In genomic region chr10:131406676-131407392, GRCh38 we compare ENCODE assay signal across 33 cellular contexts.
"Had no signal": no experiment of that assay in that cellular context is flagged by ENCODE, and none has a peak within 500 bp of the region (broad histone marks: within the 10 kb centered on the region; RNA-seq: fewer than 3 reads in every experiment).

No MANE protein-coding gene starts in this region.

- H3K4me1 Mint-ChIP-seq: activated B cell treated with CpG ODN at 0.5 μM for 24 hours; activated CD4-positive, alpha-beta memory T cell treated with anti-CD3 and anti-CD28 coated beads, Interleukin-2, amount 10 ng/mL, durations not matched to agents 7 days and 5 days; activated CD4-positive, alpha-beta T cell treated with anti-CD3 and anti-CD28 coated beads, Interleukin-2, amount 10 ng/mL, durations not matched to agents 24 days and 14 days; activated CD8-positive, alpha-beta memory T cell treated with anti-CD3 and anti-CD28 coated beads, Interleukin-2, amount 10 ng/mL, durations not matched to agents 7 days and 5 days; activated naive CD4-positive, alpha-beta T cell treated with anti-CD3 and anti-CD28 coated beads, Interleukin-2, amount 10 ng/mL, durations not matched to agents 7 days and 5 days; activated naive CD4-positive, alpha-beta T cell treated with anti-CD3 and anti-CD28 coated beads, Interleukin-2, amount 50 U/mL, for 24 hours; activated naive CD8-positive, alpha-beta T cell treated with anti-CD3 and anti-CD28 coated beads, Interleukin-2, amount 10 ng/mL, durations not matched to agents 7 days and 5 days; activated naive CD8-positive, alpha-beta T cell treated with anti-CD3 and anti-CD28 coated beads, Interleukin-2, amount 50 U/mL, for 24 hours had no signal

- H3K4me3 Mint-ChIP-seq: activated B cell treated with CpG ODN at 0.5 μM for 24 hours; activated CD4-positive, alpha-beta memory T cell treated with anti-CD3 and anti-CD28 coated beads, Interleukin-2, amount 10 ng/mL, durations not matched to agents 7 days and 5 days; activated CD4-positive, alpha-beta T cell treated with anti-CD3 and anti-CD28 coated beads, Interleukin-2, amount 10 ng/mL, durations not matched to agents 24 days and 14 days; activated CD8-positive, alpha-beta memory T cell treated with anti-CD3 and anti-CD28 coated beads, Interleukin-2, amount 10 ng/mL, durations not matched to agents 7 days and 5 days; activated CD8-positive, alpha-beta T cell treated with anti-CD3 and anti-CD28 coated beads, Interleukin-2, amount 10 ng/mL, durations not matched to agents 7 days and 5 days; activated naive CD4-positive, alpha-beta T cell treated with anti-CD3 and anti-CD28 coated beads, Interleukin-2, amount 10 ng/mL, durations not matched to agents 7 days and 5 days; activated naive CD4-positive, alpha-beta T cell treated with anti-CD3 and anti-CD28 coated beads, Interleukin-2, amount 50 U/mL, for 24 hours; activated naive CD8-positive, alpha-beta T cell; activated naive CD8-positive, alpha-beta T cell treated with anti-CD3 and anti-CD28 coated beads, Interleukin-2, amount 10 ng/mL, durations not matched to agents 7 days and 5 days; activated naive CD8-positive, alpha-beta T cell treated with anti-CD3 and anti-CD28 coated beads, Interleukin-2, amount 50 U/mL, for 24 hours; activated T-cell treated with anti-CD3 and anti-CD28 coated beads, Interleukin-2, amount 50 U/mL, for 24 hours; brain; T-helper 1 cell treated with Interleukin-12 subunit alpha and Interleukin-12 subunit beta and Interleukin-4 antibody, amounts not matched to agents 30 μg/mL and 1 μg/mL, for 36 hours; T-helper 2 cell treated with Interferon-gamma antibody and Interleukin-4, amounts not matched to agents 5 μg/mL and 100 μg/mL, for 36 hours had no signal

- H3K27ac ChIP-seq: ascending aorta, VCaP had no signal

- H3K27ac Mint-ChIP-seq: activated B cell treated with CpG ODN at 0.5 μM for 24 hours; activated CD4-positive, alpha-beta memory T cell treated with anti-CD3 and anti-CD28 coated beads, Interleukin-2, amount 10 ng/mL, durations not matched to agents 7 days and 5 days; activated CD4-positive, alpha-beta T cell treated with anti-CD3 and anti-CD28 coated beads, Interleukin-2, amount 10 ng/mL, durations not matched to agents 24 days and 14 days; activated CD8-positive, alpha-beta memory T cell treated with anti-CD3 and anti-CD28 coated beads, Interleukin-2, amount 10 ng/mL, durations not matched to agents 7 days and 5 days; activated CD8-positive, alpha-beta T cell treated with anti-CD3 and anti-CD28 coated beads, Interleukin-2, amount 10 ng/mL, durations not matched to agents 7 days and 5 days; activated naive CD4-positive, alpha-beta T cell treated with anti-CD3 and anti-CD28 coated beads, Interleukin-2, amount 10 ng/mL, durations not matched to agents 7 days and 5 days; activated naive CD4-positive, alpha-beta T cell treated with anti-CD3 and anti-CD28 coated beads, Interleukin-2, amount 50 U/mL, for 24 hours; activated naive CD8-positive, alpha-beta T cell; activated naive CD8-positive, alpha-beta T cell treated with anti-CD3 and anti-CD28 coated beads, Interleukin-2, amount 10 ng/mL, durations not matched to agents 7 days and 5 days; activated naive CD8-positive, alpha-beta T cell treated with anti-CD3 and anti-CD28 coated beads, Interleukin-2, amount 50 U/mL, for 24 hours; activated T-cell treated with anti-CD3 and anti-CD28 coated beads, Interleukin-2, amount 50 U/mL, for 24 hours; activated T-helper 2 cell treated with anti-CD3 and anti-CD28 coated beads, Interferon-gamma antibody, Interleukin-2, Interleukin-4, amounts not matched to agents 10 μg/mL and 5 μg/mL and 100 μg/mL, durations not matched to agents 14 hours and 24 hours and 36 hours; brain; T-helper 1 cell treated with Interleukin-12 subunit alpha and Interleukin-12 subunit beta and Interleukin-4 antibody, amounts not matched to agents 30 μg/mL and 1 μg/mL, for 36 hours; T-helper 2 cell treated with Interferon-gamma antibody and Interleukin-4, amounts not matched to agents 5 μg/mL and 100 μg/mL, for 36 hours had no signal

- H3K27me3 ChIP-seq: ascending aorta had no signal

- DNase-seq: activated B cell treated with CpG ODN at 0.5 μM for 24 hours; activated CD4-positive, alpha-beta memory T cell treated with anti-CD3 and anti-CD28 coated beads, Interleukin-2, amount 10 ng/mL, durations not matched to agents 7 days and 5 days; activated CD4-positive, alpha-beta T cell treated with anti-CD3 and anti-CD28 coated beads for 4 hours; activated CD4-positive, alpha-beta T cell treated with anti-CD3 and anti-CD28 coated beads, Interleukin-2, amount 10 ng/mL, durations not matched to agents 24 days and 14 days; activated CD4-positive, alpha-beta T cell treated with anti-CD3 and anti-CD28 coated beads, Interleukin-2, amount 50 U/mL, for 1 hour; activated CD4-positive, alpha-beta T cell treated with anti-CD3 and anti-CD28 coated beads, Interleukin-2, amount 50 U/mL, for 4 hours; activated CD4-positive, CD25-positive, alpha-beta regulatory T cell treated with anti-CD3 and anti-CD28 coated beads, Interleukin-2, amount 50 U/mL, for 72 hours; activated CD8-positive, alpha-beta memory T cell treated with anti-CD3 and anti-CD28 coated beads for 24 hours; activated CD8-positive, alpha-beta memory T cell treated with anti-CD3 and anti-CD28 coated beads, Interleukin-2, amount 10 ng/mL, durations not matched to agents 7 days and 5 days; activated CD8-positive, alpha-beta memory T cell treated with anti-CD3 and anti-CD28 coated beads, Interleukin-2, amount 50 U/mL, for 48 hours; activated CD8-positive, alpha-beta T cell treated with anti-CD3 and anti-CD28 coated beads, Interleukin-2, amount 10 ng/mL, durations not matched to agents 7 days and 5 days; activated effector memory CD4-positive, alpha-beta T cell treated with Interleukin-2 at 50 U/mL for 16 hours; activated gamma-delta T cell; activated naive CD4-positive, alpha-beta T cell treated with anti-CD3 and anti-CD28 coated beads, Interleukin-2, amount 10 ng/mL, durations not matched to agents 7 days and 5 days; activated naive CD4-positive, alpha-beta T cell treated with Interleukin-2 at 50 U/mL for 16 hours; activated naive CD8-positive, alpha-beta T cell treated with anti-CD3 and anti-CD28 coated beads, Interleukin-2, amount 10 ng/mL, durations not matched to agents 7 days and 5 days; activated naive CD8-positive, alpha-beta T cell treated with anti-CD3 and anti-CD28 coated beads, Interleukin-2, amount 50 U/mL, for 24 hours; activated T-cell treated with anti-CD3 and anti-CD28 coated beads, Interleukin-2, amount 50 U/mL, for 24 hours; activated T-cell treated with anti-CD3 and anti-CD28 coated beads, Interleukin-2, amount 50 U/mL, for 48 hours; amygdala; anterior cingulate cortex; central memory CD4-positive, alpha-beta T cell; T-helper 1 cell; T-helper 2 cell; T-helper 9 cell had no signal

- H3K9me3 ChIP-seq: ascending aorta had no signal

- H3K36me3 Mint-ChIP-seq: activated CD8-positive, alpha-beta memory T cell treated with anti-CD3 and anti-CD28 coated beads, Interleukin-2, amount 10 ng/mL, durations not matched to agents 7 days and 5 days; activated naive CD4-positive, alpha-beta T cell treated with anti-CD3 and anti-CD28 coated beads, Interleukin-2, amount 10 ng/mL, durations not matched to agents 7 days and 5 days; activated naive CD4-positive, alpha-beta T cell treated with anti-CD3 and anti-CD28 coated beads, Interleukin-2, amount 50 U/mL, for 24 hours; activated naive CD8-positive, alpha-beta T cell; activated naive CD8-positive, alpha-beta T cell treated with anti-CD3 and anti-CD28 coated beads, Interleukin-2, amount 10 ng/mL, durations not matched to agents 7 days and 5 days; brain had no signal

- H3K9me3 Mint-ChIP-seq: activated B cell treated with CpG ODN at 0.5 μM for 24 hours; activated CD4-positive, alpha-beta memory T cell treated with anti-CD3 and anti-CD28 coated beads, Interleukin-2, amount 10 ng/mL, durations not matched to agents 7 days and 5 days; activated CD4-positive, alpha-beta T cell treated with anti-CD3 and anti-CD28 coated beads, Interleukin-2, amount 10 ng/mL, durations not matched to agents 24 days and 14 days; activated naive CD4-positive, alpha-beta T cell treated with anti-CD3 and anti-CD28 coated beads, Interleukin-2, amount 10 ng/mL, durations not matched to agents 7 days and 5 days; activated naive CD4-positive, alpha-beta T cell treated with anti-CD3 and anti-CD28 coated beads, Interleukin-2, amount 50 U/mL, for 24 hours; activated naive CD8-positive, alpha-beta T cell treated with anti-CD3 and anti-CD28 coated beads, Interleukin-2, amount 10 ng/mL, durations not matched to agents 7 days and 5 days; activated naive CD8-positive, alpha-beta T cell treated with anti-CD3 and anti-CD28 coated beads, Interleukin-2, amount 50 U/mL, for 24 hours; activated T-cell treated with anti-CD3 and anti-CD28 coated beads, Interleukin-2, amount 50 U/mL, for 24 hours; activated T-helper 2 cell treated with anti-CD3 and anti-CD28 coated beads, Interferon-gamma antibody, Interleukin-2, Interleukin-4, amounts not matched to agents 10 μg/mL and 5 μg/mL and 100 μg/mL, durations not matched to agents 14 hours and 24 hours and 36 hours; T-helper 1 cell treated with Interleukin-12 subunit alpha and Interleukin-12 subunit beta and Interleukin-4 antibody, amounts not matched to agents 30 μg/mL and 1 μg/mL, for 36 hours; T-helper 2 cell treated with Interferon-gamma antibody and Interleukin-4, amounts not matched to agents 5 μg/mL and 100 μg/mL, for 36 hours had no signal

- H3K36me3 ChIP-seq: ascending aorta had no signal

- H3K4me1 ChIP-seq: ascending aorta had no signal

- H3K27me3 Mint-ChIP-seq: activated B cell treated with CpG ODN at 0.5 μM for 24 hours; activated CD4-positive, alpha-beta memory T cell treated with anti-CD3 and anti-CD28 coated beads, Interleukin-2, amount 10 ng/mL, durations not matched to agents 7 days and 5 days; activated CD4-positive, alpha-beta T cell treated with anti-CD3 and anti-CD28 coated beads, Interleukin-2, amount 10 ng/mL, durations not matched to agents 24 days and 14 days; activated CD8-positive, alpha-beta memory T cell treated with anti-CD3 and anti-CD28 coated beads, Interleukin-2, amount 10 ng/mL, durations not matched to agents 7 days and 5 days; activated naive CD4-positive, alpha-beta T cell treated with anti-CD3 and anti-CD28 coated beads, Interleukin-2, amount 10 ng/mL, durations not matched to agents 7 days and 5 days; activated naive CD8-positive, alpha-beta T cell treated with anti-CD3 and anti-CD28 coated beads, Interleukin-2, amount 10 ng/mL, durations not matched to agents 7 days and 5 days; activated naive CD8-positive, alpha-beta T cell treated with anti-CD3 and anti-CD28 coated beads, Interleukin-2, amount 50 U/mL, for 24 hours; activated T-cell treated with anti-CD3 and anti-CD28 coated beads, Interleukin-2, amount 50 U/mL, for 24 hours had no signal

- H3K4me3 ChIP-seq: ascending aorta had no signal

- ATAC-seq: activated CD8-positive, alpha-beta memory T cell treated with anti-CD3 and anti-CD28 coated beads, Interleukin-2, amount 10 ng/mL, durations not matched to agents 7 days and 5 days; activated CD8-positive, alpha-beta T cell treated with anti-CD3 and anti-CD28 coated beads, Interleukin-2, amount 10 ng/mL, durations not matched to agents 7 days and 5 days; activated naive CD8-positive, alpha-beta T cell treated with anti-CD3 and anti-CD28 coated beads, Interleukin-2, amount 50 U/mL, for 24 hours had no signal
